In genomic region chr6:137749595-137750215, GRCh38 we compare ENCODE assay signal across 1 cellular context.
TF ChIP-seq lines count a peak whose summit lies in the region.

No MANE protein-coding gene starts in this region.

TF ChIP-seq in K562, 482 proteins besides CTCF, POLR2A, EP300 and RAD21 (continued from another document):
- TF ChIP-seq, protein P1, sequence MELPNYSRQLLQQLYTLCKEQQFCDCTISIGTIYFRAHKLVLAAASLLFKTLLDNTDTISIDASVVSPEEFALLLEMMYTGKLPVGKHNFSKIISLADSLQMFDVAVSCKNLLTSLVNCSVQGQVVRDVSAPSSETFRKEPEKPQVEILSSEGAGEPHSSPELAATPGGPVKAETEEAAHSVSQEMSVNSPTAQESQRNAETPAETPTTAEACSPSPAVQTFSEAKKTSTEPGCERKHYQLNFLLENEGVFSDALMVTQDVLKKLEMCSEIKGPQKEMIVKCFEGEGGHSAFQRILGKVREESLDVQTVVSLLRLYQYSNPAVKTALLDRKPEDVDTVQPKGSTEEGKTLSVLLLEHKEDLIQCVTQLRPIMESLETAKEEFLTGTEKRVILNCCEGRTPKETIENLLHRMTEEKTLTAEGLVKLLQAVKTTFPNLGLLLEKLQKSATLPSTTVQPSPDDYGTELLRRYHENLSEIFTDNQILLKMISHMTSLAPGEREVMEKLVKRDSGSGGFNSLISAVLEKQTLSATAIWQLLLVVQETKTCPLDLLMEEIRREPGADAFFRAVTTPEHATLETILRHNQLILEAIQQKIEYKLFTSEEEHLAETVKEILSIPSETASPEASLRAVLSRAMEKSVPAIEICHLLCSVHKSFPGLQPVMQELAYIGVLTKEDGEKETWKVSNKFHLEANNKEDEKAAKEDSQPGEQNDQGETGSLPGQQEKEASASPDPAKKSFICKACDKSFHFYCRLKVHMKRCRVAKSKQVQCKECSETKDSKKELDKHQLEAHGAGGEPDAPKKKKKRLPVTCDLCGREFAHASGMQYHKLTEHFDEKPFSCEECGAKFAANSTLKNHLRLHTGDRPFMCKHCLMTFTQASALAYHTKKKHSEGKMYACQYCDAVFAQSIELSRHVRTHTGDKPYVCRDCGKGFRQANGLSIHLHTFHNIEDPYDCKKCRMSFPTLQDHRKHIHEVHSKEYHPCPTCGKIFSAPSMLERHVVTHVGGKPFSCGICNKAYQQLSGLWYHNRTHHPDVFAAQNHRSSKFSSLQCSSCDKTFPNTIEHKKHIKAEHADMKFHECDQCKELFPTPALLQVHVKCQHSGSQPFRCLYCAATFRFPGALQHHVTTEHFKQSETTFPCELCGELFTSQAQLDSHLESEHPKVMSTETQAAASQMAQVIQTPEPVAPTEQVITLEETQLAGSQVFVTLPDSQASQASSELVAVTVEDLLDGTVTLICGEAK (IDR thresholded peaks at IDR 0.05): 0 out of 2 replicates have a peak, but pooled peaks have one; percentile 11
- TF ChIP-seq, protein P1 (CRISPR knock-in tag; IDR thresholded peaks at IDR 0.05): no peak
- TF ChIP-seq GABPA (tag; conservative IDR thresholded peaks at IDR 0.05; ENCODE audit: low read depth): peak; percentile 38; the same call in 1 of the 2 replicates
- peak; percentile 34; the same call in 1 of the 2 replicates for TF ChIP-seq ETV1 (tag; conservative IDR thresholded peaks at IDR 0.05; ENCODE audit: low read depth)
- TF ChIP-seq, protein P2, sequence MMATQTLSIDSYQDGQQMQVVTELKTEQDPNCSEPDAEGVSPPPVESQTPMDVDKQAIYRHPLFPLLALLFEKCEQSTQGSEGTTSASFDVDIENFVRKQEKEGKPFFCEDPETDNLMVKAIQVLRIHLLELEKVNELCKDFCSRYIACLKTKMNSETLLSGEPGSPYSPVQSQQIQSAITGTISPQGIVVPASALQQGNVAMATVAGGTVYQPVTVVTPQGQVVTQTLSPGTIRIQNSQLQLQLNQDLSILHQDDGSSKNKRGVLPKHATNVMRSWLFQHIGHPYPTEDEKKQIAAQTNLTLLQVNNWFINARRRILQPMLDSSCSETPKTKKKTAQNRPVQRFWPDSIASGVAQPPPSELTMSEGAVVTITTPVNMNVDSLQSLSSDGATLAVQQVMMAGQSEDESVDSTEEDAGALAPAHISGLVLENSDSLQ (IDR thresholded peaks at IDR 0.05): peak; percentile 34; the same call in 1 of the 2 replicates
- peak; percentile 52 for TF ChIP-seq MEIS2 (IDR thresholded peaks at IDR 0.05; ENCODE audit: partially characterized antibody)
- TF ChIP-seq CEBPG (CRISPR knock-in tag; IDR thresholded peaks at IDR 0.05): no peak
- peak in 1 of 2 experiments; percentile 53; a peak in 1 of 4 replicates for TF ChIP-seq CEBPG (tag; conservative IDR thresholded peaks at IDR 0.05 in 1 of 2, IDR thresholded peaks at IDR 0.05 in 1 of 2)
- TF ChIP-seq NBN (IDR thresholded peaks at IDR 0.05; ENCODE audit: low read depth): 0 out of 2 replicates have a peak, but pooled peaks have one; percentile 19
- 0 out of 2 replicates have a peak, but pooled peaks have one; percentile 14 for TF ChIP-seq CREM (IDR thresholded peaks at IDR 0.05; ENCODE audit: low read depth)
- TF ChIP-seq, protein P3, sequence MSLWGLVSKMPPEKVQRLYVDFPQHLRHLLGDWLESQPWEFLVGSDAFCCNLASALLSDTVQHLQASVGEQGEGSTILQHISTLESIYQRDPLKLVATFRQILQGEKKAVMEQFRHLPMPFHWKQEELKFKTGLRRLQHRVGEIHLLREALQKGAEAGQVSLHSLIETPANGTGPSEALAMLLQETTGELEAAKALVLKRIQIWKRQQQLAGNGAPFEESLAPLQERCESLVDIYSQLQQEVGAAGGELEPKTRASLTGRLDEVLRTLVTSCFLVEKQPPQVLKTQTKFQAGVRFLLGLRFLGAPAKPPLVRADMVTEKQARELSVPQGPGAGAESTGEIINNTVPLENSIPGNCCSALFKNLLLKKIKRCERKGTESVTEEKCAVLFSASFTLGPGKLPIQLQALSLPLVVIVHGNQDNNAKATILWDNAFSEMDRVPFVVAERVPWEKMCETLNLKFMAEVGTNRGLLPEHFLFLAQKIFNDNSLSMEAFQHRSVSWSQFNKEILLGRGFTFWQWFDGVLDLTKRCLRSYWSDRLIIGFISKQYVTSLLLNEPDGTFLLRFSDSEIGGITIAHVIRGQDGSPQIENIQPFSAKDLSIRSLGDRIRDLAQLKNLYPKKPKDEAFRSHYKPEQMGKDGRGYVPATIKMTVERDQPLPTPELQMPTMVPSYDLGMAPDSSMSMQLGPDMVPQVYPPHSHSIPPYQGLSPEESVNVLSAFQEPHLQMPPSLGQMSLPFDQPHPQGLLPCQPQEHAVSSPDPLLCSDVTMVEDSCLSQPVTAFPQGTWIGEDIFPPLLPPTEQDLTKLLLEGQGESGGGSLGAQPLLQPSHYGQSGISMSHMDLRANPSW (CRISPR knock-in tag; IDR thresholded peaks at IDR 0.05): no peak
- no peak for TF ChIP-seq KAT7 (CRISPR knock-in tag; IDR thresholded peaks at IDR 0.05; ENCODE audit: borderline replicate concordance)
- TF ChIP-seq CBX8 (IDR thresholded peaks at IDR 0.05; ENCODE audit: borderline replicate concordance, extremely low read depth, low read depth, low read length, poor library complexity, severe bottlenecking): peak; percentile 28
- TF ChIP-seq ATF3 (IDR thresholded peaks at IDR 0.05): peak; percentile 19; the same call in 1 of the 2 replicates
- no peak for TF ChIP-seq ATF3 (CRISPR knock-in tag; conservative IDR thresholded peaks at IDR 0.05)
